In the genomic region with DNA sequence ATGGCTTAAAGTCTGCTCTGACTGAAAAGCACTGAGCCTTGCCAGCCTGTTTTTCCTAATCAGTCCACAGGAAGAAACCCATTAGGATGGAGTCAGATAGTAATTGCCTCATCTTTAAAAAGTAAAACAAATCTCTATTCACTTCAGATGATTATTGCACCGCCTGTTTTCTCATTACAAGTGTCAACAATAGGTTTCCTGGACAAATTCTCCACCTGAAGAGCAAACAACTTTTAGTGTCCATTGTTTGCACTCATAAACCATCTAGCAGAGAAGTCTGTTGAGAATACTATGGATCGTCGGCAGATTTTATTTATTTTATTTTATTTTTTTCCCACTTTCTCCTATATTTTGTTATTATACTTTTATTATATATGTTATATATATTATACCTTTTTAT, we compare ENCODE assay signal across 30 cellular contexts. TPM values are rescaled to one million over a fixed set of nuclear protein-coding genes. Genes with fewer than 3 reads are reported as not detected.
"Had no signal": no experiment of that assay in that cellular context is flagged by ENCODE, and none has a peak within 500 bp of the region (broad histone marks: within the 10 kb centered on the region; RNA-seq: fewer than 3 reads in every experiment).

No MANE protein-coding gene starts in this region.

- H3K27me3 Mint-ChIP-seq: activated B cell treated with CpG ODN at 0.5 μM for 24 hours; activated CD4-positive, alpha-beta T cell treated with anti-CD3 and anti-CD28 coated beads for 36 hours; activated naive CD8-positive, alpha-beta T cell; naive thymus-derived CD4-positive, alpha-beta T cell; stimulated activated naive B cell treated with anti-CD40 and anti-IgM and Interleukin-4, amounts not matched to agents 10 μg/mL and 1 μg/mL and 100 μg/mL, for 72 hours had no signal

- FAIRE-seq: kidney had no signal

- H3K27ac ChIP-seq: adrenal gland, ascending aorta, brain microvascular endothelial cell, foreskin keratinocyte, lower lobe of right lung, testis, uterus had no signal

- H3K27me3 ChIP-seq: adrenal gland, ascending aorta, brain microvascular endothelial cell, foreskin keratinocyte, testis, uterus had no signal

- H3K9me3 ChIP-seq: adrenal gland, ascending aorta, lower lobe of right lung, testis, uterus had no signal

- H3K4me3 Mint-ChIP-seq: activated B cell treated with CpG ODN at 0.5 μM for 24 hours; activated CD4-positive, alpha-beta T cell treated with anti-CD3 and anti-CD28 coated beads for 36 hours; activated naive CD8-positive, alpha-beta T cell; activated T-cell treated with anti-CD3 and anti-CD28 coated beads, Interleukin-2, amount 50 U/mL, for 4 hours; naive thymus-derived CD4-positive, alpha-beta T cell; neural crest cell; stimulated activated naive B cell treated with anti-CD40 and anti-IgM and Interleukin-4, amounts not matched to agents 10 μg/mL and 1 μg/mL and 100 μg/mL, for 72 hours had no signal

- H3K36me3 ChIP-seq: adrenal gland, ascending aorta, brain microvascular endothelial cell, lower lobe of right lung, uterus had no signal

- H3K4me1 ChIP-seq: adrenal gland, ascending aorta, foreskin keratinocyte, lower lobe of right lung, testis, uterus had no signal

- H3K4me1 Mint-ChIP-seq: activated B cell treated with CpG ODN at 0.5 μM for 24 hours; activated CD4-positive, alpha-beta T cell treated with anti-CD3 and anti-CD28 coated beads for 36 hours; naive thymus-derived CD4-positive, alpha-beta T cell; neural crest cell; stimulated activated naive B cell treated with anti-CD40 and anti-IgM and Interleukin-4, amounts not matched to agents 10 μg/mL and 1 μg/mL and 100 μg/mL, for 72 hours had no signal

- H3K27ac Mint-ChIP-seq: activated B cell treated with CpG ODN at 0.5 μM for 24 hours; activated CD4-positive, alpha-beta T cell treated with anti-CD3 and anti-CD28 coated beads for 36 hours; activated naive CD8-positive, alpha-beta T cell; activated T-helper 2 cell treated with anti-CD3 and anti-CD28 coated beads, Interferon-gamma antibody, Interleukin-2, Interleukin-4, amounts not matched to agents 10 μg/mL and 5 μg/mL and 100 μg/mL, durations not matched to agents 14 hours and 24 hours and 36 hours; naive thymus-derived CD4-positive, alpha-beta T cell; stimulated activated naive B cell treated with anti-CD40 and anti-IgM and Interleukin-4, amounts not matched to agents 10 μg/mL and 1 μg/mL and 100 μg/mL, for 72 hours had no signal

- H3K4me3 ChIP-seq: adrenal gland, ascending aorta, lower lobe of right lung, smooth muscle cell, testis, uterus had no signal

- DNase-seq: activated B cell treated with CpG ODN at 0.5 μM for 24 hours; activated CD4-positive, alpha-beta T cell treated with anti-CD3 and anti-CD28 coated beads for 36 hours; activated CD4-positive, alpha-beta T cell treated with anti-CD3 and anti-CD28 coated beads, Interleukin-2, amount 50 U/mL, for 4 hours; activated CD8-positive, alpha-beta memory T cell treated with anti-CD3 and anti-CD28 coated beads for 24 hours; activated CD8-positive, alpha-beta memory T cell treated with anti-CD3 and anti-CD28 coated beads, Interleukin-2, amount 50 U/mL, for 48 hours; activated naive CD4-positive, alpha-beta T cell; activated T-cell treated with anti-CD3 and anti-CD28 coated beads, Interleukin-2, amount 50 U/mL, for 4 hours; adrenal gland; brain microvascular endothelial cell; caudate nucleus; dermis blood vessel endothelial cell; effector memory CD4-positive, alpha-beta T cell; foreskin keratinocyte; kidney; lower lobe of right lung; naive thymus-derived CD4-positive, alpha-beta T cell; occipital lobe; posterior cingulate gyrus; stimulated activated CD4-positive, alpha-beta T cell treated with anti-CD3 and anti-CD28 coated beads, Interleukin-15, amount 100 ng/mL, for 24 hours; stimulated activated CD4-positive, alpha-beta T cell treated with anti-CD3 and anti-CD28 coated beads, Interleukin-2, amount 100 ng/mL, for 48 hours; stimulated activated CD8-positive, alpha-beta memory T cell treated with anti-CD3 and anti-CD28 coated beads, Interleukin-4, amount 100 ng/mL, for 48 hours; stimulated activated naive B cell treated with anti-CD40 and anti-IgM and Interleukin-4, amounts not matched to agents 10 μg/mL and 1 μg/mL and 100 μg/mL, for 72 hours; testis; trophoblast cell; uterus had no signal

RNA-seq across cellular contexts. Expression of a gene that starts 20.3 kb away (rescaled TPM):
- total RNA-seq: ascending aorta, smooth muscle cell had no signal
